ENCODE assay signal across 8 cellular contexts in genomic region chr10:79316671-79317431, GRCh38. TPM values are rescaled to one million over a fixed set of nuclear protein-coding genes. Genes with fewer than 3 reads are reported as not detected.
DNase-seq lines count a peak whose midpoint lies in the region; ATAC-seq, FAIRE-seq and TF ChIP-seq lines count a peak whose summit lies in the region.

No MANE protein-coding gene starts in this region.

- H3K36me3 Mint-ChIP-seq in MCF 10A (ENCODE audit: insufficient read depth, unreplicated experiment) (peaks cover 25% of the 10 kb centered on the region), brain (peaks cover 28% of the 10 kb centered on the region)

- TF ChIP-seq POLR2A in breast epithelium (IDR thresholded peaks at IDR 0.05) (no peak), H54 (IDR thresholded peaks at IDR 0.05; ENCODE audit: low read depth, low read length) (no peak)

- no peak for TF ChIP-seq CTCF in MCF 10A (IDR thresholded peaks at IDR 0.05; ENCODE audit: unreplicated experiment)
- TF ChIP-seq CTCF in breast epithelium (IDR thresholded peaks at IDR 0.05), result no peak
- TF ChIP-seq CTCF in brain (conservative IDR thresholded peaks at IDR 0.05), result no peak

- H3K27ac Mint-ChIP-seq in MCF 10A (ENCODE audit: low read depth, unreplicated experiment) (peak overlapping the region; percentile 91), brain (peak overlapping the region; percentile 21 to 93 (median 60))

- FAIRE-seq in H54 (lab: Jason Lieb, UNC), result no peak

- DNase-seq in MCF 10A (ENCODE audit: unreplicated experiment) (no peak), breast epithelium (ENCODE audit: low spot score in 2 of 2) (no peak), NCI-H1436 treated with DMSO at 0.1 percent for 48 hours (lab: John Stamatoyannopoulos, UW) (peak; percentile 7), H54 (ENCODE audit: insufficient read length, low spot score) (no peak), kidney glomerular epithelial cell (lab: John Stamatoyannopoulos, UW) (no peak)

- peak overlapping the region; percentile 49 for H3K9ac ChIP-seq in skeletal muscle satellite cell (ENCODE audit: low read depth, low read length)

- H3K4me1 ChIP-seq in breast epithelium, result no peaks in the 10 kb centered on the region
- peaks cover 53% of the 10 kb centered on the region for H3K4me1 ChIP-seq in skeletal muscle satellite cell (ENCODE audit: control insufficient read depth, insufficient read depth, low read length)

- H3K4me1 Mint-ChIP-seq in MCF 10A (ENCODE audit: insufficient read depth, unreplicated experiment), result peaks cover 41% of the 10 kb centered on the region
- peaks cover 50% of the 10 kb centered on the region for H3K4me1 Mint-ChIP-seq in brain

- peak overlapping the region; percentile 18 for H3K4me2 ChIP-seq in skeletal muscle satellite cell (ENCODE audit: low read length)

- H3K27me3 Mint-ChIP-seq in MCF 10A (ENCODE audit: insufficient read depth, unreplicated experiment) (no peaks in the 10 kb centered on the region), brain (no peaks in the 10 kb centered on the region)

- peak; percentile 80 for ATAC-seq in HG02610 (IDR thresholded peaks at IDR 0.05; ENCODE audit: unreplicated experiment)

- peaks cover 4% of the 10 kb centered on the region for H3K36me3 ChIP-seq in breast epithelium
- H3K36me3 ChIP-seq in skeletal muscle satellite cell (ENCODE audit: insufficient read depth, low read length), result peaks cover 36% of the 10 kb centered on the region

- no peak overlapping the region for H3K4me3 Mint-ChIP-seq in MCF 10A (ENCODE audit: unreplicated experiment)
- H3K4me3 Mint-ChIP-seq in brain, result no peak overlapping the region

- no peak overlapping the region for H3K4me3 ChIP-seq in breast epithelium
- H3K4me3 ChIP-seq in skeletal muscle satellite cell (ENCODE audit: low read length), result no peak overlapping the region

- intact Hi-C loops in MCF 10A (cut with micrococcal nuclease) (no loop called here), breast epithelium (cut with DNase I; ENCODE audit: low total_unique reads) (no loop called here)

- POLR2A ChIA-PET in MCF 10A (lab: Yijun Ruan, JAX), result interaction anchor here (1.0 kb wide), 1 partner anchor 13 kb away, joined by 3 read pairs; no protein-coding TSS in a partner anchor

- H3K27ac ChIP-seq in breast epithelium, result no peak overlapping the region

- CTCF ChIA-PET in MCF 10A (lab: Yijun Ruan, JAX), result no interaction called here

- no TSS peak for BruUV-seq in MCF 10A (replicated peaks; lab: Mats Ljungman, UMichigan)

- H3K9me3 Mint-ChIP-seq in MCF 10A (ENCODE audit: unreplicated experiment), result no peaks in the 10 kb centered on the region
- no peaks in the 10 kb centered on the region for H3K9me3 Mint-ChIP-seq in brain

- H3K27me3 ChIP-seq in breast epithelium, result no peaks in the 10 kb centered on the region
- H3K27me3 ChIP-seq in skeletal muscle satellite cell (ENCODE audit: control insufficient read depth, insufficient read depth, low read length), result no peaks in the 10 kb centered on the region

- H3K9me3 ChIP-seq in breast epithelium (no peaks in the 10 kb centered on the region), skeletal muscle satellite cell (replicated peaks; ENCODE audit: low read length) (no peaks in the 10 kb centered on the region)

RNA-seq across cellular contexts. Expression of gene PPIF, which starts 30.4 kb away (rescaled TPM):
- total RNA-seq in MCF 10A (2022) (76.5 and 76.9 TPM in 2 replicates), breast epithelium (10 to 100 TPM; 16.0 to 39.3 (median 30.7) TPM)
- 142 TPM for polyA plus RNA-seq in brain (ENCODE audit: insufficient read depth, low read depth, low replicate concordance)
- 56.0 and 66.0 TPM in 2 replicates for total RNA-seq in skeletal muscle satellite cell (2012; rRNA removed)
